In the genomic region with DNA sequence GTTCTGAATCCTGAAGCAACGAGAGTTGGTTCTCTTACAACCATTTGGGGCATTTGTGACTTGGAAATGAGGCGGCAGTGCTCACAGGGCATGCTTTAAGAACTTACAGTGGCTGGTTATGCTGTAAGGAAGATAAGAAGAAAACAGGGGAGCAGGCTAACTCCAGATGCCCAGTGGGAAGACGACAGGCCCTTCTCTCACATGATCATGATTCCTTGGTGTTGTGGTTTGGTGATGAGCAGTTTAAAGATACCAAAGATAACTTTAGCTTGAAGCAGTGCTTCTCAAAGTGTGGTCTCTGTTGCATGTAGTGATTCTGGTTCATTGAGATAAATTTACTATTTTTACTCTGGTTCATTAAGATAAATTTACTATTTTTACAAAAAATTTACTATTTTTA, we compare ENCODE assay signal across 26 cellular contexts.
"Had no signal": no experiment of that assay in that cellular context is flagged by ENCODE, and none has a peak within 500 bp of the region (broad histone marks: within the 10 kb centered on the region; RNA-seq: fewer than 3 reads in every experiment).

No MANE protein-coding gene starts in this region.

- H3K27ac Mint-ChIP-seq: activated naive CD8-positive, alpha-beta T cell treated with anti-CD3 and anti-CD28 coated beads, Interleukin-2, amount 10 ng/mL, durations not matched to agents 7 days and 5 days; activated T-helper 1 cell treated with anti-CD3 and anti-CD28 coated beads, Interleukin-12 subunit alpha, Interleukin-12 subunit beta, Interleukin-2, Interleukin-4 antibody, amounts not matched to agents 30 ng/mL and 10 ng/mL and 1 ng/mL, durations not matched to agents 14 hours and 24 hours and 36 hours; brain; endodermal cell; mesothelial cell of epicardium; stimulated activated naive CD8-positive, alpha-beta T cell treated with anti-CD3 and anti-CD28 coated beads, Interleukin-15, Interleukin-2, amounts not matched to agents 100 ng/mL and 50 ng/mL, for 24 hours; T-helper 1 cell treated with Interleukin-12 subunit alpha and Interleukin-12 subunit beta and Interleukin-4 antibody, amounts not matched to agents 30 μg/mL and 1 μg/mL, for 36 hours had no signal

- H3K36me3 ChIP-seq: colonic mucosa, prostate gland, transverse colon, uterus had no signal

- H3K27ac ChIP-seq: colonic mucosa, epithelial cell of prostate, prostate gland, skin epidermis, transverse colon, uterus had no signal

- H3K4me3 ChIP-seq: colonic mucosa, lung, prostate gland, skin epidermis, transverse colon, uterus had no signal

- H3K9me3 Mint-ChIP-seq: activated naive CD8-positive, alpha-beta T cell treated with anti-CD3 and anti-CD28 coated beads, Interleukin-2, amount 10 ng/mL, durations not matched to agents 7 days and 5 days; activated T-helper 1 cell treated with anti-CD3 and anti-CD28 coated beads, Interleukin-12 subunit alpha, Interleukin-12 subunit beta, Interleukin-2, Interleukin-4 antibody, amounts not matched to agents 30 ng/mL and 10 ng/mL and 1 ng/mL, durations not matched to agents 14 hours and 24 hours and 36 hours; brain; endodermal cell; mesothelial cell of epicardium; stimulated activated naive CD8-positive, alpha-beta T cell treated with anti-CD3 and anti-CD28 coated beads, Interleukin-15, Interleukin-2, amounts not matched to agents 100 ng/mL and 50 ng/mL, for 24 hours; T-helper 1 cell treated with Interleukin-12 subunit alpha and Interleukin-12 subunit beta and Interleukin-4 antibody, amounts not matched to agents 30 μg/mL and 1 μg/mL, for 36 hours had no signal

- FAIRE-seq: kidney had no signal

- ATAC-seq: activated CD4-positive, CD25-positive, alpha-beta regulatory T cell treated with anti-CD3 and anti-CD28 coated beads, Interleukin-2, amount 50 U/mL, for 24 hours; left lobe of liver; right cardiac atrium had no signal

- H3K27me3 ChIP-seq: colonic mucosa, uterus had no signal

- H3K36me3 Mint-ChIP-seq: activated naive CD8-positive, alpha-beta T cell treated with anti-CD3 and anti-CD28 coated beads, Interleukin-2, amount 10 ng/mL, durations not matched to agents 7 days and 5 days; brain; mesothelial cell of epicardium had no signal

- H3K4me3 Mint-ChIP-seq: activated naive CD8-positive, alpha-beta T cell treated with anti-CD3 and anti-CD28 coated beads, Interleukin-2, amount 10 ng/mL, durations not matched to agents 7 days and 5 days; activated T-helper 1 cell treated with anti-CD3 and anti-CD28 coated beads, Interleukin-12 subunit alpha, Interleukin-12 subunit beta, Interleukin-2, Interleukin-4 antibody, amounts not matched to agents 30 ng/mL and 10 ng/mL and 1 ng/mL, durations not matched to agents 14 hours and 24 hours and 36 hours; endodermal cell; mesothelial cell of epicardium; stimulated activated naive CD8-positive, alpha-beta T cell treated with anti-CD3 and anti-CD28 coated beads, Interleukin-15, Interleukin-2, amounts not matched to agents 100 ng/mL and 50 ng/mL, for 24 hours; T-helper 1 cell treated with Interleukin-12 subunit alpha and Interleukin-12 subunit beta and Interleukin-4 antibody, amounts not matched to agents 30 μg/mL and 1 μg/mL, for 36 hours had no signal

- H3K9me3 ChIP-seq: colonic mucosa, prostate gland, transverse colon, uterus had no signal

- DNase-seq: activated CD4-positive, alpha-beta T cell treated with anti-CD3 and anti-CD28 coated beads, Interleukin-2, amount 50 U/mL, for 1 hour; activated gamma-delta T cell treated with Interleukin-2 at 50 U/mL for 16 hours; activated naive CD8-positive, alpha-beta T cell treated with anti-CD3 and anti-CD28 coated beads, Interleukin-2, amount 10 ng/mL, durations not matched to agents 7 days and 5 days; anterior cingulate cortex; central memory CD4-positive, alpha-beta T cell; colonic mucosa; endodermal cell; foreskin melanocyte; kidney; occipital lobe; right cardiac atrium; stimulated activated CD4-positive, alpha-beta T cell treated with anti-CD3 and anti-CD28 coated beads, Interleukin-15, amount 100 ng/mL, for 24 hours; stimulated activated CD4-positive, alpha-beta T cell treated with anti-CD3 and anti-CD28 coated beads, Interleukin-2, amount 100 ng/mL, for 48 hours; transverse colon; uterus had no signal

- H3K4me1 ChIP-seq: colonic mucosa, prostate gland, uterus had no signal
